ENCODE assay signal across 1 cellular context in genomic region chr4:89757154-89757723, GRCh38.
TF ChIP-seq lines count a peak whose summit lies in the region.

No MANE protein-coding gene starts in this region.

TF ChIP-seq in HEK293, 187 proteins besides CTCF, POLR2A, EP300 and RAD21 (continued from another document):
- TF ChIP-seq PRDM6 (tag by site-specific recombination; IDR thresholded peaks at IDR 0.05) (peak; percentile 84), ZNF843 (tag by site-specific recombination; IDR thresholded peaks at IDR 0.05) (peak; percentile 73), ZNF571 (tag by site-specific recombination; IDR thresholded peaks at IDR 0.05) (no peak), ZNF341 (tag by site-specific recombination; IDR thresholded peaks at IDR 0.05; ENCODE audit: low read depth) (no peak), TRIM28 (IDR thresholded peaks at IDR 0.05; ENCODE audit: borderline replicate concordance, low read length) (peak; percentile 64; the same call in 1 of the 2 replicates), FEZF1 (tag by site-specific recombination; IDR thresholded peaks at IDR 0.05) (peak; percentile 37; the same call in 1 of the 2 replicates), ZNF629 (tag by site-specific recombination; IDR thresholded peaks at IDR 0.05) (0 out of 2 replicates have a peak, but pooled peaks have one; percentile 26), ZNF792 (tag by site-specific recombination; IDR thresholded peaks at IDR 0.05) (no peak), WT1 (tag by site-specific recombination; IDR thresholded peaks at IDR 0.05) (peak; percentile 87), ZNF660 (tag by site-specific recombination; IDR thresholded peaks at IDR 0.05) (no peak), SP7 (tag by site-specific recombination; IDR thresholded peaks at IDR 0.05) (peak; percentile 81), ZNF585B (tag by site-specific recombination; IDR thresholded peaks at IDR 0.05) (no peak)
